Comparison of ENCODE assay signal across 1 cellular context in the genomic region with DNA sequence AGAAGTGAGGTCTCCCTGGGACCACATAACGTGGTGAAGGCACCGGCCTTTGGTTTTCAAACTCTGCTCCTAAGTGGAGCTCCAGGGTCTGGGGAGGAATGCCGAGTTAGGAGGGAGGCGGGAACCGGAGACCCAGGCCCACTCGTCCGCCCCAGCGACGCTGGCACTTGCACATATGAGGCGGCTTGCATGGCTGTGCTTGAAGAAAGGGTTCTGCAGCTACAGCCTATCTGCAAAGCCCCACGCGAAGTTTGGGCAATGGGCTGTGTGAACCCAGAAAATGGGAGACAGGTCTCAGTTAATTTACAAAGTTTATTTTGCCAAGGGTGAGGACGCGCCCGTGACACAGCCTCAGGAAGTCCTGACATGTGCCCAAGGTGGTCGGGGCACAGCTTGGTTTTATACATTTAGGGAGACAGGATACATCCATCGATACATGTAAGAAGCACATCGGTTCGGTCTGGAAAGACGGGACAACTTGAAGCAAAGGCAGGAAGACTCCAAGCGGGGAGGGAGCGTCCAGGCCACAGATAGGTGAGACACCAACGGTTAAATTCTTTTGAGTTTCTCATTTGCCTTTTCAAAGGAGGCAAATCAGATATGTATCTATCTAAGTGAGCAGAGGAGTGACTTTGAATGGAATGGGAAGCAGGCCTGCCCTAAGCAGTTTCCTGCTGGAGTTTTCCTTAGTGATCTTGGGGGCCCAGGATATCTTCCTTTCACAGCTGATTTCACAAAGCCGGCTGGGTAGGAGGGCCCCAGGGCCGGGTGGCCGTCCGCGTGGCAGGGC.
A peak's percentile ranks its signal among the peaks of the same experiment; 100 is the strongest.
TF ChIP-seq lines count a peak whose summit lies in the region.

No MANE protein-coding gene starts in this region.

TF ChIP-seq in HepG2, 621 proteins besides CTCF, POLR2A, EP300 and RAD21 (continued from another document and continues in another):
- TF ChIP-seq, protein P1, sequence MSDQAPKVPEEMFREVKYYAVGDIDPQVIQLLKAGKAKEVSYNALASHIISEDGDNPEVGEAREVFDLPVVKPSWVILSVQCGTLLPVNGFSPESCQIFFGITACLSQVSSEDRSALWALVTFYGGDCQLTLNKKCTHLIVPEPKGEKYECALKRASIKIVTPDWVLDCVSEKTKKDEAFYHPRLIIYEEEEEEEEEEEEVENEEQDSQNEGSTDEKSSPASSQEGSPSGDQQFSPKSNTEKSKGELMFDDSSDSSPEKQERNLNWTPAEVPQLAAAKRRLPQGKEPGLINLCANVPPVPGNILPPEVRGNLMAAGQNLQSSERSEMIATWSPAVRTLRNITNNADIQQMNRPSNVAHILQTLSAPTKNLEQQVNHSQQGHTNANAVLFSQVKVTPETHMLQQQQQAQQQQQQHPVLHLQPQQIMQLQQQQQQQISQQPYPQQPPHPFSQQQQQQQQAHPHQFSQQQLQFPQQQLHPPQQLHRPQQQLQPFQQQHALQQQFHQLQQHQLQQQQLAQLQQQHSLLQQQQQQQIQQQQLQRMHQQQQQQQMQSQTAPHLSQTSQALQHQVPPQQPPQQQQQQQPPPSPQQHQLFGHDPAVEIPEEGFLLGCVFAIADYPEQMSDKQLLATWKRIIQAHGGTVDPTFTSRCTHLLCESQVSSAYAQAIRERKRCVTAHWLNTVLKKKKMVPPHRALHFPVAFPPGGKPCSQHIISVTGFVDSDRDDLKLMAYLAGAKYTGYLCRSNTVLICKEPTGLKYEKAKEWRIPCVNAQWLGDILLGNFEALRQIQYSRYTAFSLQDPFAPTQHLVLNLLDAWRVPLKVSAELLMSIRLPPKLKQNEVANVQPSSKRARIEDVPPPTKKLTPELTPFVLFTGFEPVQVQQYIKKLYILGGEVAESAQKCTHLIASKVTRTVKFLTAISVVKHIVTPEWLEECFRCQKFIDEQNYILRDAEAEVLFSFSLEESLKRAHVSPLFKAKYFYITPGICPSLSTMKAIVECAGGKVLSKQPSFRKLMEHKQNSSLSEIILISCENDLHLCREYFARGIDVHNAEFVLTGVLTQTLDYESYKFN (CRISPR knock-in tag; conservative IDR thresholded peaks at IDR 0.05) = no peak
- TF ChIP-seq, protein P2, sequence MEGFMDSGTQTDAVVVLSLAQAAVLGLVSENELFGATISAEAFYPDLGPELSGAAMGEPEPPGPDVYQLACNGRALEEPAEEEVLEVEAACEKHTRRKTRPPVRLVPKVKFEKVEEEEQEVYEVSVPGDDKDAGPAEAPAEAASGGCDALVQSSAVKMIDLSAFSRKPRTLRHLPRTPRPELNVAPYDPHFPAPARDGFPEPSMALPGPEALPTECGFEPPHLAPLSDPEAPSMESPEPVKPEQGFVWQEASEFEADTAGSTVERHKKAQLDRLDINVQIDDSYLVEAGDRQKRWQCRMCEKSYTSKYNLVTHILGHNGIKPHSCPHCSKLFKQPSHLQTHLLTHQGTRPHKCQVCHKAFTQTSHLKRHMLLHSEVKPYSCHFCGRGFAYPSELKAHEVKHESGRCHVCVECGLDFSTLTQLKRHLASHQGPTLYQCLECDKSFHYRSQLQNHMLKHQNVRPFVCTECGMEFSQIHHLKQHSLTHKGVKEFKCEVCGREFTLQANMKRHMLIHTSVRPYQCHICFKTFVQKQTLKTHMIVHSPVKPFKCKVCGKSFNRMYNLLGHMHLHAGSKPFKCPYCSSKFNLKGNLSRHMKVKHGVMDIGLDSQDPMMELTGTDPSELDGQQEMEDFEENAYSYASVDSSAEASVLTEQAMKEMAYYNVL (CRISPR knock-in tag; IDR thresholded peaks at IDR 0.05; ENCODE audit: borderline replicate concordance) = no peak
- TF ChIP-seq FOXC1 (CRISPR knock-in tag; IDR thresholded peaks at IDR 0.05; ENCODE audit: borderline replicate concordance) (no peak), MIER3 (CRISPR knock-in tag; IDR thresholded peaks at IDR 0.05; ENCODE audit: borderline replicate concordance) (0 out of 2 replicates have a peak, but pooled peaks have one; percentile 13), REL (CRISPR knock-in tag; conservative IDR thresholded peaks at IDR 0.05) (no peak), ZNF282 (IDR thresholded peaks at IDR 0.05; ENCODE audit: partially characterized antibody) (no peak), FOXP1 (IDR thresholded peaks at IDR 0.05) (no peak), FOXP1 (CRISPR knock-in tag; IDR thresholded peaks at IDR 0.05) (no peak), ZSCAN25 (CRISPR knock-in tag; IDR thresholded peaks at IDR 0.05) (no peak; the same call in 1 of the 2 replicates), DR1 (CRISPR knock-in tag; IDR thresholded peaks at IDR 0.05) (no peak; the same call in 1 of the 2 replicates), ZBTB7B (CRISPR knock-in tag; IDR thresholded peaks at IDR 0.05) (no peak), SETDB1 (CRISPR knock-in tag; IDR thresholded peaks at IDR 0.05; ENCODE audit: borderline replicate concordance) (no peak), ZNF33A (CRISPR knock-in tag; IDR thresholded peaks at IDR 0.05; ENCODE audit: borderline replicate concordance) (no peak), RBM22 (optimal IDR thresholded peaks at IDR 0.05; ENCODE audit: low read length) (no peak), RXRB (CRISPR knock-in tag; IDR thresholded peaks at IDR 0.05; ENCODE audit: borderline replicate concordance) (no peak; the same call in 1 of the 2 replicates), ZFY (CRISPR knock-in tag; IDR thresholded peaks at IDR 0.05) (no peak), ZNF180 (CRISPR knock-in tag; IDR thresholded peaks at IDR 0.05; ENCODE audit: borderline replicate concordance, low read depth) (no peak), RFX1 (IDR thresholded peaks at IDR 0.05) (no peak), ZNF792 (CRISPR knock-in tag; IDR thresholded peaks at IDR 0.05) (no peak), NR2F2 (IDR thresholded peaks at IDR 0.05; ENCODE audit: borderline replicate concordance, low read depth) (no peak), ATF7 (IDR thresholded peaks at IDR 0.05) (no peak), ATF7 (CRISPR knock-in tag; IDR thresholded peaks at IDR 0.05) (peak; percentile 43; the same call in 1 of the 2 replicates), KLF11 (CRISPR knock-in tag; IDR thresholded peaks at IDR 0.05) (no peak), ZNF331 (CRISPR knock-in tag; IDR thresholded peaks at IDR 0.05) (no peak), HNRNPLL (IDR thresholded peaks at IDR 0.05; ENCODE audit: low read depth, low read length, poor library complexity, severe bottlenecking) (no peak), NCOA2 (CRISPR knock-in tag; IDR thresholded peaks at IDR 0.05) (no peak), RNF2 (conservative IDR thresholded peaks at IDR 0.05; ENCODE audit: low read depth) (no peak), ZZZ3 (CRISPR knock-in tag; IDR thresholded peaks at IDR 0.05; ENCODE audit: borderline replicate concordance) (no peak), ZNF30 (CRISPR knock-in tag; IDR thresholded peaks at IDR 0.05) (no peak), SIX4 (CRISPR knock-in tag; IDR thresholded peaks at IDR 0.05) (no peak), ZNF569 (CRISPR knock-in tag; IDR thresholded peaks at IDR 0.05; ENCODE audit: borderline replicate concordance) (no peak), NR1H2 (CRISPR knock-in tag; IDR thresholded peaks at IDR 0.05; ENCODE audit: borderline replicate concordance, low read depth) (no peak), ARHGAP35 (CRISPR knock-in tag; IDR thresholded peaks at IDR 0.05; ENCODE audit: borderline replicate concordance) (no peak), ZNF367 (CRISPR knock-in tag; IDR thresholded peaks at IDR 0.05; ENCODE audit: borderline replicate concordance) (0 out of 2 replicates have a peak, but pooled peaks have one; percentile 14), KDM3A (CRISPR knock-in tag; IDR thresholded peaks at IDR 0.05; ENCODE audit: low read depth) (no peak), SMAD3 (CRISPR knock-in tag; IDR thresholded peaks at IDR 0.05) (no peak), ZNF629 (CRISPR knock-in tag; conservative IDR thresholded peaks at IDR 0.05) (no peak)
- TF ChIP-seq, protein P3, sequence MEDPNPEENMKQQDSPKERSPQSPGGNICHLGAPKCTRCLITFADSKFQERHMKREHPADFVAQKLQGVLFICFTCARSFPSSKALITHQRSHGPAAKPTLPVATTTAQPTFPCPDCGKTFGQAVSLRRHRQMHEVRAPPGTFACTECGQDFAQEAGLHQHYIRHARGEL (CRISPR knock-in tag; IDR thresholded peaks at IDR 0.05) = peak; percentile 91; the same call in 1 of the 2 replicates
- TF ChIP-seq, protein P4, sequence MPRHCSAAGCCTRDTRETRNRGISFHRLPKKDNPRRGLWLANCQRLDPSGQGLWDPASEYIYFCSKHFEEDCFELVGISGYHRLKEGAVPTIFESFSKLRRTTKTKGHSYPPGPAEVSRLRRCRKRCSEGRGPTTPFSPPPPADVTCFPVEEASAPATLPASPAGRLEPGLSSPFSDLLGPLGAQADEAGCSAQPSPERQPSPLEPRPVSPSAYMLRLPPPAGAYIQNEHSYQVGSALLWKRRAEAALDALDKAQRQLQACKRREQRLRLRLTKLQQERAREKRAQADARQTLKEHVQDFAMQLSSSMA (CRISPR knock-in tag; IDR thresholded peaks at IDR 0.05) = no peak
- TF ChIP-seq, protein P5, sequence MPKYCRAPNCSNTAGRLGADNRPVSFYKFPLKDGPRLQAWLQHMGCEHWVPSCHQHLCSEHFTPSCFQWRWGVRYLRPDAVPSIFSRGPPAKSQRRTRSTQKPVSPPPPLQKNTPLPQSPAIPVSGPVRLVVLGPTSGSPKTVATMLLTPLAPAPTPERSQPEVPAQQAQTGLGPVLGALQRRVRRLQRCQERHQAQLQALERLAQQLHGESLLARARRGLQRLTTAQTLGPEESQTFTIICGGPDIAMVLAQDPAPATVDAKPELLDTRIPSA (CRISPR knock-in tag; IDR thresholded peaks at IDR 0.05; ENCODE audit: borderline replicate concordance) = no peak
- TF ChIP-seq, protein P6, sequence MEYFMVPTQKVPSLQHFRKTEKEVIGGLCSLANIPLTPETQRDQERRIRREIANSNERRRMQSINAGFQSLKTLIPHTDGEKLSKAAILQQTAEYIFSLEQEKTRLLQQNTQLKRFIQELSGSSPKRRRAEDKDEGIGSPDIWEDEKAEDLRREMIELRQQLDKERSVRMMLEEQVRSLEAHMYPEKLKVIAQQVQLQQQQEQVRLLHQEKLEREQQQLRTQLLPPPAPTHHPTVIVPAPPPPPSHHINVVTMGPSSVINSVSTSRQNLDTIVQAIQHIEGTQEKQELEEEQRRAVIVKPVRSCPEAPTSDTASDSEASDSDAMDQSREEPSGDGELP (IDR thresholded peaks at IDR 0.05; ENCODE audit: borderline replicate concordance, low read depth) = peak; percentile 32; the same call in 1 of the 2 replicates
- TF ChIP-seq, protein P7, sequence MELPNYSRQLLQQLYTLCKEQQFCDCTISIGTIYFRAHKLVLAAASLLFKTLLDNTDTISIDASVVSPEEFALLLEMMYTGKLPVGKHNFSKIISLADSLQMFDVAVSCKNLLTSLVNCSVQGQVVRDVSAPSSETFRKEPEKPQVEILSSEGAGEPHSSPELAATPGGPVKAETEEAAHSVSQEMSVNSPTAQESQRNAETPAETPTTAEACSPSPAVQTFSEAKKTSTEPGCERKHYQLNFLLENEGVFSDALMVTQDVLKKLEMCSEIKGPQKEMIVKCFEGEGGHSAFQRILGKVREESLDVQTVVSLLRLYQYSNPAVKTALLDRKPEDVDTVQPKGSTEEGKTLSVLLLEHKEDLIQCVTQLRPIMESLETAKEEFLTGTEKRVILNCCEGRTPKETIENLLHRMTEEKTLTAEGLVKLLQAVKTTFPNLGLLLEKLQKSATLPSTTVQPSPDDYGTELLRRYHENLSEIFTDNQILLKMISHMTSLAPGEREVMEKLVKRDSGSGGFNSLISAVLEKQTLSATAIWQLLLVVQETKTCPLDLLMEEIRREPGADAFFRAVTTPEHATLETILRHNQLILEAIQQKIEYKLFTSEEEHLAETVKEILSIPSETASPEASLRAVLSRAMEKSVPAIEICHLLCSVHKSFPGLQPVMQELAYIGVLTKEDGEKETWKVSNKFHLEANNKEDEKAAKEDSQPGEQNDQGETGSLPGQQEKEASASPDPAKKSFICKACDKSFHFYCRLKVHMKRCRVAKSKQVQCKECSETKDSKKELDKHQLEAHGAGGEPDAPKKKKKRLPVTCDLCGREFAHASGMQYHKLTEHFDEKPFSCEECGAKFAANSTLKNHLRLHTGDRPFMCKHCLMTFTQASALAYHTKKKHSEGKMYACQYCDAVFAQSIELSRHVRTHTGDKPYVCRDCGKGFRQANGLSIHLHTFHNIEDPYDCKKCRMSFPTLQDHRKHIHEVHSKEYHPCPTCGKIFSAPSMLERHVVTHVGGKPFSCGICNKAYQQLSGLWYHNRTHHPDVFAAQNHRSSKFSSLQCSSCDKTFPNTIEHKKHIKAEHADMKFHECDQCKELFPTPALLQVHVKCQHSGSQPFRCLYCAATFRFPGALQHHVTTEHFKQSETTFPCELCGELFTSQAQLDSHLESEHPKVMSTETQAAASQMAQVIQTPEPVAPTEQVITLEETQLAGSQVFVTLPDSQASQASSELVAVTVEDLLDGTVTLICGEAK (IDR thresholded peaks at IDR 0.05) = no peak
- TF ChIP-seq, protein P7 (CRISPR knock-in tag; IDR thresholded peaks at IDR 0.05) = no peak
- TF ChIP-seq, protein P8, sequence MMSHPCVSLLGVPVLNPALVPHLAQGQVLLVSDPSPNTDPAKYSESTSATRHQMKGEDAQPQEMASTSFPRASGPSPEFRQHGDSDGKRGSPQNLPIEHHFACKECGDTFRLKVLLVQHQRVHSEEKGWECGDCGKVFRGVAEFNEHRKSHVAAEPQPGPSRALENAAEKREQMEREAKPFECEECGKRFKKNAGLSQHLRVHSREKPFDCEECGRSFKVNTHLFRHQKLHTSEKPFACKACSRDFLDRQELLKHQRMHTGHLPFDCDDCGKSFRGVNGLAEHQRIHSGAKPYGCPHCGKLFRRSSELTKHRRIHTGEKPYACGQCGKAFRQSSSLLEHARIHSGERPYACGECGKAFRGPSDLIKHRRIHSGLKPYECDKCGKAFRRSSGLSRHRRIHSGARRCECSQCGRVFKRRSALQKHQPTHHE (CRISPR knock-in tag; IDR thresholded peaks at IDR 0.05; ENCODE audit: borderline replicate concordance) = no peak
